In genomic region chr2:170771049-170771937, GRCh38 we compare ENCODE assay signal across 8 cellular contexts. TPM values are rescaled to one million over a fixed set of nuclear protein-coding genes. Genes with fewer than 3 reads are reported as not detected.
DNase-seq lines count a peak whose midpoint lies in the region; ATAC-seq, FAIRE-seq and TF ChIP-seq lines count a peak whose summit lies in the region.

No MANE protein-coding gene starts in this region.

- H3K9me3 Mint-ChIP-seq in activated CD4-positive, alpha-beta memory T cell treated with anti-CD3 and anti-CD28 coated beads for 36 hours = no peaks in the 10 kb centered on the region
- H3K9me3 Mint-ChIP-seq in neural crest cell = no peaks in the 10 kb centered on the region

- intact Hi-C loops in activated CD4-positive, alpha-beta memory T cell treated with anti-CD3 and anti-CD28 coated beads for 36 hours (cut with micrococcal nuclease) = loop anchor here (2.0 to 5.0 kb wide), 3 partner anchors 46 to 408 kb away; partner anchors contain the start of genes GAD1 and SP5

- DNase-seq in ELF-1 (ENCODE audit: low read depth, low spot score) (peak; percentile 66), HuH-7.5 (ENCODE audit: low spot score) (peak; percentile 79), neural crest cell (ENCODE audit: low read depth, low spot score) (no peak), D721Med (ENCODE audit: insufficient read length, low spot score) (no peak), putamen (ENCODE audit: low spot score) (no peak)
- peak; percentile 51 for DNase-seq in activated CD4-positive, alpha-beta memory T cell treated with anti-CD3 and anti-CD28 coated beads for 36 hours

- no peak for TF ChIP-seq CTCF in neural crest cell (conservative IDR thresholded peaks at IDR 0.05)
- no peak for TF ChIP-seq CTCF in D721Med (IDR thresholded peaks at IDR 0.05; ENCODE audit: insufficient read depth, missing control alignments)

- H3K4me3 Mint-ChIP-seq in activated CD4-positive, alpha-beta memory T cell treated with anti-CD3 and anti-CD28 coated beads for 36 hours = peak overlapping the region; percentile 61
- peak overlapping the region; percentile 91 for H3K4me3 Mint-ChIP-seq in neural crest cell

- POLR2A ChIA-PET in activated CD4-positive, alpha-beta memory T cell treated with anti-CD3 and anti-CD28 coated beads for 36 hours (lab: Charles Lee) = interaction anchor here (1.5 kb wide), 1 partner anchor 336 kb away, joined by 3 read pairs; no protein-coding TSS in a partner anchor

- CTCF ChIA-PET in activated CD4-positive, alpha-beta memory T cell treated with anti-CD3 and anti-CD28 coated beads for 36 hours (lab: Charles Lee) = interaction anchor here (0.6 to 2.6 kb wide), 5 partner anchors 37 to 410 kb away, joined by 3 to 7 read pairs (median 4); no protein-coding TSS in a partner anchor

- H3K36me3 Mint-ChIP-seq in activated CD4-positive, alpha-beta memory T cell treated with anti-CD3 and anti-CD28 coated beads for 36 hours = no peaks in the 10 kb centered on the region
- H3K36me3 Mint-ChIP-seq in neural crest cell (ENCODE audit: low read depth) = no peaks in the 10 kb centered on the region

- H3K4me1 Mint-ChIP-seq in activated CD4-positive, alpha-beta memory T cell treated with anti-CD3 and anti-CD28 coated beads for 36 hours (ENCODE audit: low read depth) = peaks cover 7% of the 10 kb centered on the region
- H3K4me1 Mint-ChIP-seq in neural crest cell = peaks cover 13% of the 10 kb centered on the region

- peaks cover 14% of the 10 kb centered on the region for H3K27me3 Mint-ChIP-seq in activated CD4-positive, alpha-beta memory T cell treated with anti-CD3 and anti-CD28 coated beads for 36 hours
- peaks cover 28% of the 10 kb centered on the region for H3K27me3 Mint-ChIP-seq in neural crest cell (ENCODE audit: low read depth)

- no peak overlapping the region for H3K27ac Mint-ChIP-seq in activated CD4-positive, alpha-beta memory T cell treated with anti-CD3 and anti-CD28 coated beads for 36 hours
- H3K27ac Mint-ChIP-seq in neural crest cell (ENCODE audit: unreplicated experiment) = no peak overlapping the region

- no peak for FAIRE-seq in D721Med (lab: Jason Lieb, UNC)

- peak; percentile 53 for ATAC-seq in GM21529 (IDR thresholded peaks at IDR 0.05; ENCODE audit: unreplicated experiment)
- peak; percentile 47 for ATAC-seq in esophagus mucosa

RNA-seq across cellular contexts. Expression of gene ERICH2, which starts 1.1 kb away (rescaled TPM):
- total RNA-seq in activated CD4-positive, alpha-beta memory T cell treated with anti-CD3 and anti-CD28 coated beads for 36 hours = not detected
- total RNA-seq in esophagus mucosa = not detected
- total RNA-seq in neural crest cell = not detected in 2 replicates

RNA-seq across cellular contexts. Expression of gene GAD1, which starts 45.4 kb away (rescaled TPM):
- total RNA-seq in activated CD4-positive, alpha-beta memory T cell treated with anti-CD3 and anti-CD28 coated beads for 36 hours = 1 to 10 TPM; 2.6 to 2.9 TPM
- total RNA-seq in esophagus mucosa (1.1 TPM), neural crest cell (0.39 and 0.82 TPM in 2 replicates)

RNA-seq across cellular contexts. Expression of gene SP5, which starts 56.2 kb away (rescaled TPM):
- not detected for total RNA-seq in activated CD4-positive, alpha-beta memory T cell treated with anti-CD3 and anti-CD28 coated beads for 36 hours
- total RNA-seq in esophagus mucosa = 0.16 TPM
- total RNA-seq in neural crest cell = 3.5 and 6.4 TPM in 2 replicates

Comparison
In these comparisons a context has a peak if more than half of its experiments do, and no peak if none do; other contexts are left out.
1. DNase-seq: peak in ELF-1 (single experiment), HuH-7.5 (single experiment) and activated CD4-positive, alpha-beta memory T cell treated with anti-CD3 and anti-CD28 coated beads for 36 hours (single experiment); none in neural crest cell (single experiment), D721Med (single experiment) and putamen (single experiment).